11 cellular contexts compared by ENCODE assay signal in the genomic region with DNA sequence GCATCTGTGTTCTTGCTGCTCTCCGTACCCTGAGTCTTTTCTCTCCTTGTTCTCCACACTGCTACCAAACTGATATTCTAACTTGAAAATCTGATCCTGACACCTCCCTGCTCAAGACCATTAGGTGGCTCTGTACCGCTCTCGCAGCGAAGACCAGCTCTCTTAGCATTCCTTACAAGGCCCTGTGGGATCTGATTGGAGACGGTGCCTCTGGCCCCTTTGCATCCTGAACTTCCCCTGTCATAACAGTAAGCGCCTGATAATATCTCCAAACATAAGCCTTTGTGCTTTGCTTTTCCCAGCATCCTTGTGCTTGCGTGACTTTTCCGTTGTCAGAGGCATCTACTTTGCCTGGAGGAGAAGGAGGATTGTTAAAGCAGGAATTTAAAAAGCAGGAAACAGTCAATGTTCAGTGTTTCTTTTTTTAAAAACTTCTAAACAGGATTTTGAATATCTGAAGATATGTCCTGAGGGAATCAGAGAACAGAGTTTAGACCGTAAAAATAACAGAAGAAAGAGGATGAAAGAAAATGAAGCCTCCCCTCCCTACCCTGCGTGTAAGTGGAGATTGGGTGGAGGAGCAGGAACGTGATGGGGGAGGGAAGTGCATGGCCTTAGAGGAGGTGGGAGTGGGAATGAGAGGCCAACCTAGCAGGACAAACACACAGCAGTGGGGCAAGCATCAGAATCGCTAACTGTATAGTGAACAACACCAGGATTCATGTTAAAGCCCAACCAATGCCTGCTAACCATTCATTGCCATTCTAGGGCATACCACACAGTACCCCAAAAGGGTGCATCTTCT.
DNase-seq lines count a peak whose midpoint lies in the region; ATAC-seq, FAIRE-seq and TF ChIP-seq lines count a peak whose summit lies in the region.
"Had no signal": no experiment of that assay in that cellular context is flagged by ENCODE, and none has a peak within 500 bp of the region (broad histone marks: within the 10 kb centered on the region; RNA-seq: fewer than 3 reads in every experiment).

No MANE protein-coding gene starts in this region.

- H3K36me3 Mint-ChIP-seq in activated T-cell treated with anti-CD3 and anti-CD28 coated beads, Interleukin-2, amount 50 U/mL, for 4 hours (ENCODE audit: insufficient read depth), result no peaks in the 10 kb centered on the region

- BruUV-seq in endothelial cell of umbilical vein (replicated peaks; lab: Mats Ljungman, UMichigan), result no TSS peak

- POLR2A ChIA-PET in endothelial cell of umbilical vein (lab: Charles Lee), result interaction anchor here (1.0 kb wide), 1 partner anchor 74 kb away, joined by 3 read pairs; no protein-coding TSS in a partner anchor

- H3K9me3 ChIP-seq in endothelial cell of umbilical vein (replicated peaks; ENCODE audit: control insufficient read depth, insufficient read depth, low read length), result no peaks in the 10 kb centered on the region
- H3K9me3 ChIP-seq in upper lobe of left lung, result peaks cover 0 to 5% (median 0%) of the 10 kb centered on the region in 4 donors

- DNase-seq in SIG-M5 treated with dmso at 0.1 percent for 504 hours (lab: John Stamatoyannopoulos, UW; ENCODE audit: unreplicated experiment) (peak; percentile 18), SIG-M5 (lab: John Stamatoyannopoulos, UW) (no peak), endothelial cell of umbilical vein (ENCODE audit: low read depth, low spot score) (peak; percentile 72), left kidney (ENCODE audit: low read depth, low spot score) (peak; percentile 70), upper lobe of left lung (peak in 1 of 2 donors; percentile 23), germinal center (ENCODE audit: low spot score) (no peak)
- no peak for DNase-seq in stimulated activated CD4-positive, alpha-beta T cell treated with anti-CD3 and anti-CD28 coated beads, Interleukin-2, amount 100 ng/mL, for 24 hours
- no peak for DNase-seq in activated T-cell treated with anti-CD3 and anti-CD28 coated beads, Interleukin-2, amount 50 U/mL, for 4 hours
- DNase-seq: activated T-cell treated with anti-CD3 and anti-CD28 coated beads, Interleukin-2, amount 50 U/mL, for 1 hour; stimulated activated CD4-positive, alpha-beta T cell treated with anti-CD3 and anti-CD28 coated beads, Interleukin-12 subunit alpha, Interleukin-12 subunit beta, amount 100 ng/mL, for 4 hours had no signal

- TF ChIP-seq POLR2A in endothelial cell of umbilical vein (IDR thresholded peaks at IDR 0.05; ENCODE audit: low read depth, low read length), result no peak
- no peak for TF ChIP-seq POLR2A in upper lobe of left lung (IDR thresholded peaks at IDR 0.05)

- H3K79me2 ChIP-seq in endothelial cell of umbilical vein (ENCODE audit: control insufficient read depth, insufficient read depth, low read length), result no peaks in the 10 kb centered on the region

- peaks cover 26% of the 10 kb centered on the region for H3K27me3 Mint-ChIP-seq in activated T-cell treated with anti-CD3 and anti-CD28 coated beads, Interleukin-2, amount 50 U/mL, for 4 hours (ENCODE audit: low read depth)

- peak in 2 of 4 donors; percentile 66 to 74 for TF ChIP-seq EP300 in upper lobe of left lung (IDR thresholded peaks at IDR 0.05)

- H3K4me1 ChIP-seq in endothelial cell of umbilical vein (ENCODE audit: control insufficient read depth, extremely low read depth, insufficient read depth, low read length) (peaks cover 22% of the 10 kb centered on the region), upper lobe of left lung (peaks cover 0 to 6% (median 2%) of the 10 kb centered on the region in 4 donors)
- H3K4me1 ChIP-seq: A549 had no signal

- H3K36me3 ChIP-seq in endothelial cell of umbilical vein (ENCODE audit: control insufficient read depth in 2 of 2, extremely low read depth in 1 of 2, insufficient read depth in 2 of 2, low read length in 2 of 2) (no peaks in the 10 kb centered on the region), upper lobe of left lung (no peaks in the 10 kb centered on the region)

- intact Hi-C loops in endothelial cell of umbilical vein (cut with micrococcal nuclease), result loop anchor here (1.0 to 5.0 kb wide), 2 partner anchors 74 to 245 kb away; no protein-coding TSS in a partner anchor

- 55 to 71% methylated on average over 10 to 12 of the region's 12 CpGs for WGBS in upper lobe of left lung, 2 donors

- H3K27ac ChIP-seq in endothelial cell of umbilical vein (ENCODE audit: insufficient read depth, low read depth, low read length) (peak overlapping the region; percentile 41), upper lobe of left lung (peak overlapping the region; percentile 7 to 66 (median 24))
- H3K27ac ChIP-seq: A549 had no signal

- ATAC-seq in upper lobe of left lung (ENCODE audit: low FRiP score in 2 of 2), result no peak
- ATAC-seq in activated T-cell treated with anti-CD3 and anti-CD28 coated beads, Interleukin-2, amount 50 U/mL, for 4 hours, result no peak
- ATAC-seq: A549 had no signal

- peak overlapping the region; percentile 40 for H3K4me2 ChIP-seq in endothelial cell of umbilical vein (ENCODE audit: insufficient read depth, low read length)
- H3K4me2 ChIP-seq: A549 had no signal

- no peak overlapping the region for H3K4me3 Mint-ChIP-seq in activated T-cell treated with anti-CD3 and anti-CD28 coated beads, Interleukin-2, amount 50 U/mL, for 4 hours

- H3K9ac ChIP-seq in endothelial cell of umbilical vein (replicated peaks; ENCODE audit: extremely low read depth, insufficient read depth, low read length), result peak overlapping the region; percentile 42

- peaks cover 23% of the 10 kb centered on the region for H3K4me1 Mint-ChIP-seq in activated T-cell treated with anti-CD3 and anti-CD28 coated beads, Interleukin-2, amount 50 U/mL, for 4 hours (ENCODE audit: low read depth)

- H3K4me3 ChIP-seq in endothelial cell of umbilical vein (replicated peaks in 1 of 3; ENCODE audit: insufficient read depth in 1 of 3, low read depth in 1 of 3, low read length in 3 of 3) (no peak overlapping the region), upper lobe of left lung (no peak overlapping the region)
- H3K4me3 ChIP-seq: A549 had no signal

- peak overlapping the region; percentile 42 for H2AFZ ChIP-seq in endothelial cell of umbilical vein (ENCODE audit: low read depth, low read length)

- TF ChIP-seq CTCF in endothelial cell of umbilical vein (IDR thresholded peaks at IDR 0.05; ENCODE audit: extremely low read depth in 1 of 2, insufficient read depth in 1 of 2, low read depth in 1 of 2, low read length in 2 of 2) (peak; percentile 28 to 34), upper lobe of left lung (IDR thresholded peaks at IDR 0.05) (no peak)

- H3K27me3 ChIP-seq in endothelial cell of umbilical vein (ENCODE audit: control insufficient read depth in 2 of 2, insufficient read depth in 2 of 2, low read length in 2 of 2) (no peaks in the 10 kb centered on the region), upper lobe of left lung (no peaks in the 10 kb centered on the region)

- peak; percentile 91 for FAIRE-seq in endothelial cell of umbilical vein (lab: Jason Lieb, UNC)
- FAIRE-seq: A549 had no signal

- no peaks in the 10 kb centered on the region for H3K9me1 ChIP-seq in endothelial cell of umbilical vein (replicated peaks; ENCODE audit: control insufficient read depth, extremely low read depth, insufficient read depth, low read length)

- no peaks in the 10 kb centered on the region for H4K20me1 ChIP-seq in endothelial cell of umbilical vein (replicated peaks; ENCODE audit: control insufficient read depth, extremely low read depth, insufficient read depth, low read length)

- CTCF ChIA-PET in endothelial cell of umbilical vein (lab: Charles Lee), result interaction anchor here (0.5 to 1.7 kb wide), 9 partner anchors 12 to 249 kb away, joined by 3 to 50 read pairs (median 5); no protein-coding TSS in a partner anchor

- dilution Hi-C loops in endothelial cell of umbilical vein (cut with MboI; ENCODE audit: extremely low pct_ligation_motif_present, low sequenced_read_pairs), result no loop called here

- H3K9me3 Mint-ChIP-seq in activated T-cell treated with anti-CD3 and anti-CD28 coated beads, Interleukin-2, amount 50 U/mL, for 4 hours, result peaks cover 19% of the 10 kb centered on the region

TF ChIP-seq in endothelial cell of umbilical vein, 7 proteins besides CTCF, POLR2A, EP300 and RAD21:
- TF ChIP-seq GATA2 (IDR thresholded peaks at IDR 0.05; ENCODE audit: insufficient read depth, insufficient read length, low read depth, low read length), result peak; percentile 73
- no peak for TF ChIP-seq EZH2 (IDR thresholded peaks at IDR 0.05; ENCODE audit: borderline replicate concordance, low read depth, low read length, severe bottlenecking)

Comparison
In these comparisons a context has a peak if more than half of its experiments do, and no peak if none do; other contexts are left out.
1. DNase-seq: peak in SIG-M5 treated with dmso at 0.1 percent for 504 hours (single experiment), endothelial cell of umbilical vein (single experiment) and left kidney (single experiment); none in SIG-M5 (single experiment), germinal center (single experiment), stimulated activated CD4-positive, alpha-beta T cell treated with anti-CD3 and anti-CD28 coated beads, Interleukin-2, amount 100 ng/mL, for 24 hours (0 of 2) and activated T-cell treated with anti-CD3 and anti-CD28 coated beads, Interleukin-2, amount 50 U/mL, for 4 hours (single experiment).
2. CTCF ChIP-seq: peak in endothelial cell of umbilical vein (2 of 2); none in upper lobe of left lung (0 of 6).